13 cellular contexts compared by ENCODE assay signal in genomic region chr4:24924309-24924781, GRCh38. TPM values are rescaled to one million over a fixed set of nuclear protein-coding genes. Genes with fewer than 3 reads are reported as not detected.
DNase-seq lines count a peak whose midpoint lies in the region; ATAC-seq and TF ChIP-seq lines count a peak whose summit lies in the region.
"Had no signal": no experiment of that assay in that cellular context is flagged by ENCODE, and none has a peak within 500 bp of the region (broad histone marks: within the 10 kb centered on the region; RNA-seq: fewer than 3 reads in every experiment).

No MANE protein-coding gene starts in this region.

- ATAC-seq in left lung, result peak; percentile 87
- ATAC-seq in GM21423 (IDR thresholded peaks at IDR 0.05; ENCODE audit: unreplicated experiment), result no peak

- H3K4me3 ChIP-seq in AG09309 (ENCODE audit: control insufficient read depth, low read depth, low read length) (no peak overlapping the region), left lung (no peak overlapping the region), right atrium auricular region (no peak overlapping the region)
- H3K4me3 ChIP-seq: spleen had no signal

- intact Hi-C loops in left lung (cut with DNase I), result no loop called here

- H3K9me3 ChIP-seq in left lung (peaks cover 0 to 11% of the 10 kb centered on the region in 2 donors), right atrium auricular region (peaks cover 0 to 5% of the 10 kb centered on the region in 2 donors)

- H3K27me3 ChIP-seq in left lung, result no peaks in the 10 kb centered on the region
- no peaks in the 10 kb centered on the region for H3K27me3 ChIP-seq in right atrium auricular region

- H3K4me1 ChIP-seq in left lung, result peaks cover 0 to 9% of the 10 kb centered on the region in 2 donors
- H3K4me1 ChIP-seq in right atrium auricular region, result no peaks in the 10 kb centered on the region

- H3K36me3 ChIP-seq in left lung, result no peaks in the 10 kb centered on the region
- H3K36me3 ChIP-seq in right atrium auricular region, result no peaks in the 10 kb centered on the region
- H3K36me3 ChIP-seq: spleen had no signal

- TF ChIP-seq CTCF in AG09309 (IDR thresholded peaks at IDR 0.05; ENCODE audit: control insufficient read depth, insufficient read depth, low read depth, low read length, missing control alignments), result no peak
- TF ChIP-seq CTCF in left lung (IDR thresholded peaks at IDR 0.05), result no peak
- TF ChIP-seq CTCF in right atrium auricular region (IDR thresholded peaks at IDR 0.05), result no peak

- no peak overlapping the region for H3K27ac ChIP-seq in left lung
- H3K27ac ChIP-seq in right atrium auricular region, result no peak overlapping the region
- H3K27ac ChIP-seq: spleen, VCaP had no signal

- DNase-seq in AG09309 (ENCODE audit: low read depth), result peak; percentile 98
- peak; percentile 98 for DNase-seq in M059J (ENCODE audit: low read depth)
- DNase-seq in dermis blood vessel endothelial cell, result peak; percentile 8
- DNase-seq in left lung, result peak in 1 of 2 donors; percentile 75
- DNase-seq in NCI-H2081 treated with DMSO at 0.1 percent for 48 hours (lab: John Stamatoyannopoulos, UW), result no peak
- DNase-seq in DMS53 (lab: John Stamatoyannopoulos, UW), result no peak
- DNase-seq in right atrium auricular region (ENCODE audit: low spot score), result no peak
- DNase-seq: activated T-cell treated with anti-CD3 and anti-CD28 coated beads, Interleukin-2, amount 50 U/mL, for 1 hour; NCI-H526 treated with DMSO at 0.1 percent for 48 hours; SHP77; spleen had no signal

RNA-seq across cellular contexts. Expression of gene CCDC149, which starts 11.5 kb away (rescaled TPM):
- total RNA-seq in M059J (2014; rRNA removed; shearing (Covaris generic)), result 5.1 and 8.3 TPM in 2 replicates
- 13.3 and 16.9 TPM in 2 replicates for total RNA-seq in dermis blood vessel endothelial cell
- 10 to 100 TPM; 21.8 to 24.6 TPM for total RNA-seq in left lung
- 1 to 10 TPM; 6.7 to 7.0 TPM for total RNA-seq in right atrium auricular region

Comparison
In these comparisons a context has a peak if more than half of its experiments do, and no peak if none do; other contexts are left out.
1. DNase-seq: peak in AG09309 (single experiment), M059J (single experiment) and dermis blood vessel endothelial cell (single experiment); none in NCI-H2081 treated with DMSO at 0.1 percent for 48 hours (single experiment), DMS53 (single experiment) and right atrium auricular region (single experiment).